In genomic region chr2:54595999-54596903, GRCh38 we compare ENCODE assay signal across 9 cellular contexts.
A peak's percentile ranks its signal among the peaks of the same experiment; 100 is the strongest.
DNase-seq lines count a peak whose midpoint lies in the region; ATAC-seq and FAIRE-seq lines count a peak whose summit lies in the region.
"Had no signal": no experiment of that assay in that cellular context is flagged by ENCODE, and none has a peak within 500 bp of the region (broad histone marks: within the 10 kb centered on the region; RNA-seq: fewer than 3 reads in every experiment).

No MANE protein-coding gene starts in this region.

- POLR2A ChIA-PET in naive thymus-derived CD4-positive, alpha-beta T cell (lab: Charles Lee): interaction anchor here (0.5 to 13.0 kb wide), 10 partner anchors 7 to 105 kb away, joined by 3 to 223 read pairs (median 8); no protein-coding TSS in a partner anchor

- no peak overlapping the region for H3K9ac ChIP-seq in duodenal mucosa (ENCODE audit: low read depth in 1 of 2, low read length in 2 of 2)

- peak overlapping the region in 1 of 2 donors; percentile 13 for H3K4me3 ChIP-seq in duodenal mucosa (ENCODE audit: low read depth in 1 of 2, low read length in 2 of 2)
- H3K4me3 ChIP-seq in naive thymus-derived CD4-positive, alpha-beta T cell (ENCODE audit: low read length): peak overlapping the region; percentile 36

- H3K9me3 ChIP-seq in duodenal mucosa (ENCODE audit: control insufficient read depth in 1 of 2, low read length in 2 of 2): no peaks in the 10 kb centered on the region
- no peaks in the 10 kb centered on the region for H3K9me3 ChIP-seq in naive thymus-derived CD4-positive, alpha-beta T cell (ENCODE audit: control insufficient read depth in 2 of 3, low read length in 3 of 3)

- H3K4me1 ChIP-seq in duodenal mucosa (ENCODE audit: control insufficient read depth in 1 of 2, insufficient read depth in 2 of 2, low read length in 2 of 2): peaks cover 55 to 64% of the 10 kb centered on the region in 2 donors
- peaks cover 36 to 87% of the 10 kb centered on the region in 2 donors for H3K4me1 ChIP-seq in naive thymus-derived CD4-positive, alpha-beta T cell (ENCODE audit: control insufficient read depth in 2 of 2, insufficient read depth in 2 of 2, low read length in 2 of 2)

- intact Hi-C loops in Right ventricle myocardium inferior (cut with DNase I): no loop called here
- intact Hi-C loops in cardiac septum (cut with DNase I): loop anchor here (5.0 kb wide), 1 partner anchor 36 kb away; no protein-coding TSS in a partner anchor
- intact Hi-C loops in naive thymus-derived CD4-positive, alpha-beta T cell (cut with micrococcal nuclease): loop anchor here (1.0 to 2.0 kb wide), 6 partner anchors 10 to 39 kb away; no protein-coding TSS in a partner anchor

- peak overlapping the region; percentile 5 for H3K27ac ChIP-seq in duodenal mucosa (ENCODE audit: low read depth, low read length)
- H3K27ac ChIP-seq in naive thymus-derived CD4-positive, alpha-beta T cell (ENCODE audit: low read depth, low read length): peak overlapping the region; percentile 79

- peaks cover 0 to 6% (median 0%) of the 10 kb centered on the region in 11 donors for H3K9me3 Mint-ChIP-seq in naive thymus-derived CD4-positive, alpha-beta T cell

- H3K27me3 Mint-ChIP-seq in naive thymus-derived CD4-positive, alpha-beta T cell: no peaks in the 10 kb centered on the region

- H3K4me3 Mint-ChIP-seq in naive thymus-derived CD4-positive, alpha-beta T cell: peak overlapping the region; percentile 79 to 93 (median 86)

- H3K4me1 Mint-ChIP-seq in naive thymus-derived CD4-positive, alpha-beta T cell: peaks cover 56 to 100% (median 97%) of the 10 kb centered on the region in 7 donors

- ATAC-seq in Right ventricle myocardium inferior: peak; percentile 82
- peak; percentile 36 for ATAC-seq in naive thymus-derived CD4-positive, alpha-beta T cell
- ATAC-seq in HG03378 (IDR thresholded peaks at IDR 0.05; ENCODE audit: unreplicated experiment): no peak
- no peak for ATAC-seq in HG02798 (IDR thresholded peaks at IDR 0.05; ENCODE audit: poor library complexity, unreplicated experiment)

- peaks cover 7 to 54% (median 26%) of the 10 kb centered on the region in 5 donors for H3K36me3 Mint-ChIP-seq in naive thymus-derived CD4-positive, alpha-beta T cell

- FAIRE-seq in HTR-8/SVneo (lab: Jason Lieb, UNC): no peak

- H3K36me3 ChIP-seq in duodenal mucosa (ENCODE audit: control insufficient read depth in 1 of 2, insufficient read depth in 2 of 2, low read length in 2 of 2): peaks cover 0 to 11% of the 10 kb centered on the region in 2 donors
- H3K36me3 ChIP-seq in naive thymus-derived CD4-positive, alpha-beta T cell (ENCODE audit: control insufficient read depth in 2 of 3, insufficient read depth in 3 of 3, low read length in 3 of 3): peaks cover 0 to 12% (median 0%) of the 10 kb centered on the region in 3 experiments

- H3K27ac Mint-ChIP-seq in naive thymus-derived CD4-positive, alpha-beta T cell: peak overlapping the region; percentile 86 to 98 (median 97)

- CTCF ChIA-PET in naive thymus-derived CD4-positive, alpha-beta T cell (lab: Charles Lee): interaction anchor here (0.5 to 5.0 kb wide), 9 partner anchors 10 to 73 kb away, joined by 3 to 28 read pairs (median 5); no protein-coding TSS in a partner anchor

- H3K27me3 ChIP-seq in duodenal mucosa (ENCODE audit: control insufficient read depth in 1 of 2, insufficient read depth in 2 of 2, low read length in 2 of 2): no peaks in the 10 kb centered on the region
- H3K27me3 ChIP-seq in naive thymus-derived CD4-positive, alpha-beta T cell (ENCODE audit: control insufficient read depth in 2 of 2, insufficient read depth in 2 of 2, low read length in 2 of 2): no peaks in the 10 kb centered on the region

- DNase-seq in Right ventricle myocardium inferior (ENCODE audit: missing footprints) (no peak), cardiac septum (ENCODE audit: low spot score) (no peak), HTR-8/SVneo (ENCODE audit: insufficient read length, low spot score) (no peak)
- peak in 1 of 9 donors; percentile 36 for DNase-seq in naive thymus-derived CD4-positive, alpha-beta T cell
- no peak for DNase-seq in stimulated activated CD4-positive, alpha-beta T cell treated with anti-CD3 and anti-CD28 coated beads, Interleukin-4, amount 100 ng/mL, for 4 hours
- DNase-seq: NCI-H1048 had no signal

Comparison
In these comparisons a context has a peak if more than half of its experiments do, and no peak if none do; other contexts are left out.
1. ATAC-seq: peak in Right ventricle myocardium inferior (single experiment) and naive thymus-derived CD4-positive, alpha-beta T cell (single experiment); none in HG03378 (single experiment) and HG02798 (single experiment).